ENCODE assay signal across 1 cellular context in genomic region chr6:28212510-28213212, GRCh38.
TF ChIP-seq lines count a peak whose summit lies in the region.

No MANE protein-coding gene starts in this region.

TF ChIP-seq in HepG2, 621 proteins besides CTCF, POLR2A, EP300 and RAD21 (continued from another document and continues in another):
- no peak for TF ChIP-seq ZNF407 (CRISPR knock-in tag; IDR thresholded peaks at IDR 0.05; ENCODE audit: not compliant biosample characterization)
- TF ChIP-seq KAT2B (IDR thresholded peaks at IDR 0.05; ENCODE audit: borderline replicate concordance, low read depth, low read length): no peak
- TF ChIP-seq HCFC1 (IDR thresholded peaks at IDR 0.05; ENCODE audit: low read depth, low read length): no peak
- no peak for TF ChIP-seq FOXM1 (CRISPR knock-in tag; IDR thresholded peaks at IDR 0.05)
- TF ChIP-seq ZBTB2 (CRISPR knock-in tag; IDR thresholded peaks at IDR 0.05; ENCODE audit: low read depth): no peak
- no peak for TF ChIP-seq ZNF530 (CRISPR knock-in tag; IDR thresholded peaks at IDR 0.05; ENCODE audit: low read depth)
- TF ChIP-seq MED1 (CRISPR knock-in tag; IDR thresholded peaks at IDR 0.05): peak; percentile 58
- peak; percentile 32; the same call in 1 of the 2 replicates for TF ChIP-seq ZMYM3 (CRISPR knock-in tag; IDR thresholded peaks at IDR 0.05)
- peak; percentile 23; the same call in 1 of the 2 replicates for TF ChIP-seq TGIF2 (CRISPR knock-in tag; IDR thresholded peaks at IDR 0.05)
- no peak for TF ChIP-seq HNF4G (IDR thresholded peaks at IDR 0.05; ENCODE audit: borderline replicate concordance, low read depth, low read length)
- no peak for TF ChIP-seq HNF4G (CRISPR knock-in tag; IDR thresholded peaks at IDR 0.05; ENCODE audit: borderline replicate concordance, low read depth)
- peak; percentile 47; the same call in 1 of the 2 replicates for TF ChIP-seq RXRB (CRISPR knock-in tag; IDR thresholded peaks at IDR 0.05; ENCODE audit: borderline replicate concordance)
- no peak for TF ChIP-seq SATB2 (CRISPR knock-in tag; IDR thresholded peaks at IDR 0.05)
- 0 out of 2 replicates have a peak, but pooled peaks have one; percentile 45 for TF ChIP-seq ZNF34 (CRISPR knock-in tag; IDR thresholded peaks at IDR 0.05; ENCODE audit: borderline replicate concordance)
- peak; percentile 67 for TF ChIP-seq SALL1 (CRISPR knock-in tag; IDR thresholded peaks at IDR 0.05)
- no peak for TF ChIP-seq ZNF776 (CRISPR knock-in tag; IDR thresholded peaks at IDR 0.05)
- no peak for TF ChIP-seq ZNF496 (CRISPR knock-in tag; IDR thresholded peaks at IDR 0.05; ENCODE audit: insufficient replicate concordance)
- no peak for TF ChIP-seq ZNF333 (CRISPR knock-in tag; IDR thresholded peaks at IDR 0.05; ENCODE audit: borderline replicate concordance)
- peak; percentile 67; the same call in 1 of the 2 replicates for TF ChIP-seq ARID3A (IDR thresholded peaks at IDR 0.05; ENCODE audit: low read depth, low read length)
- TF ChIP-seq ZNF18 (CRISPR knock-in tag; IDR thresholded peaks at IDR 0.05; ENCODE audit: insufficient replicate concordance): no peak
- peak; percentile 54; the same call in 1 of the 2 replicates for TF ChIP-seq ZNF737 (CRISPR knock-in tag; IDR thresholded peaks at IDR 0.05; ENCODE audit: borderline replicate concordance)
- TF ChIP-seq ATF5 (CRISPR knock-in tag; IDR thresholded peaks at IDR 0.05; ENCODE audit: low read depth): no peak
- TF ChIP-seq ZIK1 (CRISPR knock-in tag; IDR thresholded peaks at IDR 0.05; ENCODE audit: borderline replicate concordance, low read depth): 0 out of 2 replicates have a peak, but pooled peaks have one; percentile 52
- TF ChIP-seq YEATS4 (CRISPR knock-in tag; IDR thresholded peaks at IDR 0.05; ENCODE audit: borderline replicate concordance): no peak
- TF ChIP-seq JUN (CRISPR knock-in tag; IDR thresholded peaks at IDR 0.05): no peak
- TF ChIP-seq ZNF264 (CRISPR knock-in tag; IDR thresholded peaks at IDR 0.05): no peak
- TF ChIP-seq SNRNP70 (IDR thresholded peaks at IDR 0.05; ENCODE audit: low read depth, low read length): no peak
- no peak for TF ChIP-seq ZFP41 (CRISPR knock-in tag; IDR thresholded peaks at IDR 0.05; ENCODE audit: borderline replicate concordance)
- no peak for TF ChIP-seq ZNF562 (CRISPR knock-in tag; IDR thresholded peaks at IDR 0.05; ENCODE audit: borderline replicate concordance)
- no peak for TF ChIP-seq ZNF280D (CRISPR knock-in tag; IDR thresholded peaks at IDR 0.05)
- peak; percentile 39 for TF ChIP-seq ASH2L (IDR thresholded peaks at IDR 0.05; ENCODE audit: insufficient read length, low read depth, low read length)
- no peak for TF ChIP-seq ZNF280B (CRISPR knock-in tag; IDR thresholded peaks at IDR 0.05; ENCODE audit: borderline replicate concordance)
- TF ChIP-seq ZBTB26 (CRISPR knock-in tag; IDR thresholded peaks at IDR 0.05; ENCODE audit: borderline replicate concordance): peak; percentile 61; the same call in 1 of the 2 replicates
- TF ChIP-seq UBTF (CRISPR knock-in tag; IDR thresholded peaks at IDR 0.05): 0 out of 2 replicates have a peak, but pooled peaks have one; percentile 37
